In genomic region chr22:37686002-37686982, GRCh38 we compare ENCODE assay signal across 1 cellular context.
TF ChIP-seq lines count a peak whose summit lies in the region.

NOL12 (plus strand) TSS chr22:37686343; CDS start chr22:37686393, 50 bp downstream.

TF ChIP-seq in HepG2, 621 proteins besides CTCF, POLR2A, EP300 and RAD21 (continued from another document and continues in another):
- TF ChIP-seq TEF (CRISPR knock-in tag; IDR thresholded peaks at IDR 0.05): no peak
- TF ChIP-seq SETDB1 (CRISPR knock-in tag; IDR thresholded peaks at IDR 0.05; ENCODE audit: borderline replicate concordance): no peak
- TF ChIP-seq TIGD3 (CRISPR knock-in tag; IDR thresholded peaks at IDR 0.05; ENCODE audit: borderline replicate concordance): no peak
- TF ChIP-seq RBAK (CRISPR knock-in tag; IDR thresholded peaks at IDR 0.05): no peak
- no peak for TF ChIP-seq ARID3A (IDR thresholded peaks at IDR 0.05; ENCODE audit: low read depth, low read length)
- TF ChIP-seq ZNF160 (CRISPR knock-in tag; IDR thresholded peaks at IDR 0.05): no peak
- no peak for TF ChIP-seq ZNF180 (CRISPR knock-in tag; IDR thresholded peaks at IDR 0.05; ENCODE audit: borderline replicate concordance, low read depth)
- TF ChIP-seq CREB1 (IDR thresholded peaks at IDR 0.05): peak; percentile 64; the same call in 1 of the 2 replicates
- TF ChIP-seq CREB1 (CRISPR knock-in tag; IDR thresholded peaks at IDR 0.05): peak; percentile 82
- no peak for TF ChIP-seq SKI (IDR thresholded peaks at IDR 0.05; ENCODE audit: partially characterized antibody)
- peak; percentile 87; the same call in 1 of the 2 replicates for TF ChIP-seq ZNF430 (CRISPR knock-in tag; IDR thresholded peaks at IDR 0.05)
- TF ChIP-seq ZBTB46 (CRISPR knock-in tag; IDR thresholded peaks at IDR 0.05; ENCODE audit: borderline replicate concordance): no peak
- TF ChIP-seq ZBTB44 (CRISPR knock-in tag; IDR thresholded peaks at IDR 0.05): peak; percentile 56; the same call in 1 of the 2 replicates
- TF ChIP-seq ZNF687 (CRISPR knock-in tag; IDR thresholded peaks at IDR 0.05): peak; percentile 91
- peak; percentile 31; the same call in 1 of the 2 replicates for TF ChIP-seq MED13 (CRISPR knock-in tag; IDR thresholded peaks at IDR 0.05)
- peak; percentile 75 for TF ChIP-seq HOXA5 (CRISPR knock-in tag; IDR thresholded peaks at IDR 0.05)
- 0 out of 2 replicates have a peak, but pooled peaks have one; percentile 28 for TF ChIP-seq HOXD1 (CRISPR knock-in tag; IDR thresholded peaks at IDR 0.05)
- TF ChIP-seq TFDP1 (CRISPR knock-in tag; IDR thresholded peaks at IDR 0.05; ENCODE audit: borderline replicate concordance): no peak; the same call in 1 of the 2 replicates
- peak; percentile 52 for TF ChIP-seq SALL1 (CRISPR knock-in tag; IDR thresholded peaks at IDR 0.05)
- TF ChIP-seq ZBTB26 (CRISPR knock-in tag; IDR thresholded peaks at IDR 0.05; ENCODE audit: borderline replicate concordance): peak; percentile 59; the same call in 1 of the 2 replicates
- peak; percentile 41; the same call in 1 of the 2 replicates for TF ChIP-seq THAP7 (CRISPR knock-in tag; IDR thresholded peaks at IDR 0.05)
- TF ChIP-seq ZNF207 (IDR thresholded peaks at IDR 0.05; ENCODE audit: borderline replicate concordance): no peak
- 0 out of 2 replicates have a peak, but pooled peaks have one; percentile 57 for TF ChIP-seq ZNF446 (CRISPR knock-in tag; IDR thresholded peaks at IDR 0.05)
- TF ChIP-seq ERF (CRISPR knock-in tag; IDR thresholded peaks at IDR 0.05): peak; percentile 83
- TF ChIP-seq MYNN (CRISPR knock-in tag; IDR thresholded peaks at IDR 0.05; ENCODE audit: low read depth): no peak
- no peak for TF ChIP-seq AGO1 (IDR thresholded peaks at IDR 0.05; ENCODE audit: low read depth, low read length, poor library complexity, severe bottlenecking)
- peak; percentile 33; the same call in 1 of the 2 replicates for TF ChIP-seq ATF7-NPFF (CRISPR knock-in tag; IDR thresholded peaks at IDR 0.05; ENCODE audit: low read depth)
- no peak for TF ChIP-seq DZIP1 (CRISPR knock-in tag; IDR thresholded peaks at IDR 0.05)
- peak; percentile 83; the same call in 1 of the 2 replicates for TF ChIP-seq RXRB (CRISPR knock-in tag; IDR thresholded peaks at IDR 0.05; ENCODE audit: borderline replicate concordance)
- no peak for TF ChIP-seq SRSF4 (IDR thresholded peaks at IDR 0.05; ENCODE audit: low read depth, low read length, poor library complexity, severe bottlenecking)
- TF ChIP-seq ARHGAP35 (CRISPR knock-in tag; IDR thresholded peaks at IDR 0.05; ENCODE audit: borderline replicate concordance): no peak; the same call in 1 of the 2 replicates
- TF ChIP-seq JUN (CRISPR knock-in tag; IDR thresholded peaks at IDR 0.05): no peak
- TF ChIP-seq BORCS8-MEF2B (CRISPR knock-in tag; IDR thresholded peaks at IDR 0.05): no peak; the same call in 1 of the 2 replicates
- TF ChIP-seq PRDM15 (CRISPR knock-in tag; IDR thresholded peaks at IDR 0.05): no peak; the same call in 1 of the 2 replicates
- TF ChIP-seq NCOA2 (CRISPR knock-in tag; IDR thresholded peaks at IDR 0.05): peak; percentile 45; the same call in 1 of the 2 replicates
